In the genomic region with DNA sequence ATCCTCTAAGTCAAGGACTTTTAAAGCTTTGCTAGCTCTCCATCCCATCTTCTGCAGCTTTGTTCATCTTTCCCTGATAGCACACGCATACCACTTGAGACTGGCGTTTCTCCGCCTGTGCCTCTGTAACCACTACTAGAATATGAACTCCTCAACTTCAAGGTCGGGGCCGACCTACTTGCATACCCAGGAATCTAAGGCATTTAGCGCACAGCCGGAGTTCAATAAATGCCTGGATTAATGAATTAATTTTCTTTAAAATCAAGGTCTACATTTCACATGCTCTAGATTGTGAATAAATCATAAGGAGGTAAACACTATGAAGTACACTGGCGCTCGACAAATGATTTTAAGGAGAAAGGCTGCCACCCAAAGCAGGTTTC, we compare ENCODE assay signal across 9 cellular contexts.
A peak's percentile ranks its signal among the peaks of the same experiment; 100 is the strongest.
DNase-seq lines count a peak whose midpoint lies in the region; ATAC-seq and TF ChIP-seq lines count a peak whose summit lies in the region.
"Had no signal": no experiment of that assay in that cellular context is flagged by ENCODE, and none has a peak within 500 bp of the region (broad histone marks: within the 10 kb centered on the region; RNA-seq: fewer than 3 reads in every experiment).

No MANE protein-coding gene starts in this region.

- H3K36me3 ChIP-seq in PC-9 (ENCODE audit: low read depth) = no peaks in the 10 kb centered on the region
- H3K36me3 ChIP-seq in osteoblast (ENCODE audit: insufficient read depth, low read length) = no peaks in the 10 kb centered on the region
- H3K36me3 ChIP-seq: adrenal gland had no signal

- H3K4me3 ChIP-seq in PC-9 (peak overlapping the region; percentile 64), osteoblast (ENCODE audit: insufficient read depth, low read length) (peak overlapping the region; percentile 66)

- ATAC-seq in GM21390 (IDR thresholded peaks at IDR 0.05; ENCODE audit: unreplicated experiment) = no peak

- H2AFZ ChIP-seq in PC-9 (peak overlapping the region; percentile 87), osteoblast (ENCODE audit: low read length) (peak overlapping the region; percentile 71)

- H3K9me3 Mint-ChIP-seq in Calu3 (ENCODE audit: low read depth, unreplicated experiment) (no peaks in the 10 kb centered on the region), endothelial cell (ENCODE audit: unreplicated experiment) (no peaks in the 10 kb centered on the region)

- H3K27me3 Mint-ChIP-seq in Calu3 (ENCODE audit: unreplicated experiment) = no peaks in the 10 kb centered on the region
- H3K27me3 Mint-ChIP-seq in endothelial cell (ENCODE audit: unreplicated experiment) = peaks cover 6% of the 10 kb centered on the region

- DNase-seq in Calu3 (no peak), PC-9 (no peak), endothelial cell (ENCODE audit: low spot score) (no peak), osteoblast (ENCODE audit: insufficient read length, low spot score, missing footprints) (no peak), NCI-H1105 (lab: John Stamatoyannopoulos, UW) (no peak), cerebellar cortex (ENCODE audit: low spot score) (no peak)
- no peak for DNase-seq in effector CD8-positive, alpha-beta T cell (lab: John Stamatoyannopoulos, UW)

- H3K27me3 ChIP-seq in PC-9 (ENCODE audit: insufficient read depth, low read depth) (no peaks in the 10 kb centered on the region), osteoblast (ENCODE audit: insufficient read depth, low read length) (no peaks in the 10 kb centered on the region)
- H3K27me3 ChIP-seq: adrenal gland had no signal

- H3K4me1 ChIP-seq in PC-9 (replicated peaks; ENCODE audit: insufficient read depth) (no peaks in the 10 kb centered on the region), osteoblast (ENCODE audit: insufficient read depth, low read length) (peaks cover 4% of the 10 kb centered on the region)
- H3K4me1 ChIP-seq: adrenal gland had no signal

- H3K36me3 Mint-ChIP-seq in Calu3 (ENCODE audit: insufficient read depth, unreplicated experiment) (peaks cover 6% of the 10 kb centered on the region), endothelial cell (ENCODE audit: low read depth, unreplicated experiment) (no peaks in the 10 kb centered on the region)

- no peak overlapping the region for H3K27ac Mint-ChIP-seq in Calu3 (ENCODE audit: unreplicated experiment)
- no peak overlapping the region for H3K27ac Mint-ChIP-seq in endothelial cell (ENCODE audit: unreplicated experiment)

- H3K9me3 ChIP-seq in PC-9 (ENCODE audit: insufficient read depth, low read depth) (no peaks in the 10 kb centered on the region), osteoblast (ENCODE audit: low read depth, low read length) (no peaks in the 10 kb centered on the region)
- H3K9me3 ChIP-seq: adrenal gland had no signal

- CTCF ChIA-PET in Calu3 (lab: Charles Lee) (interaction anchor here (0.6 to 1.1 kb wide), 9 partner anchors 11 to 821 kb away, joined by 3 to 6 read pairs (median 3); no protein-coding TSS in a partner anchor), PC-9 (lab: Charles Lee) (interaction anchor here (0.7 to 1.1 kb wide), 3 partner anchors 67 to 863 kb away, joined by 3 to 8 read pairs (median 4); no protein-coding TSS in a partner anchor)

- 0 out of 2 replicates have a peak, but pooled peaks cover 4% of the 10 kb centered on the region for H3F3A ChIP-seq in PC-9 (ENCODE audit: insufficient read depth, low read depth)

- intact Hi-C loops in Calu3 (cut with micrococcal nuclease; ENCODE audit: unreplicated experiment) = no loop called here
- intact Hi-C loops in PC-9 (cut with micrococcal nuclease; ENCODE audit: unreplicated experiment) = no loop called here

- H3K79me2 ChIP-seq in PC-9 (ENCODE audit: low read depth) (no peaks in the 10 kb centered on the region), osteoblast (ENCODE audit: insufficient read depth, low read length) (no peaks in the 10 kb centered on the region)

- H3K4me1 Mint-ChIP-seq in Calu3 (ENCODE audit: low read depth, unreplicated experiment) (peaks cover 33% of the 10 kb centered on the region), endothelial cell (ENCODE audit: unreplicated experiment) (peaks cover 5% of the 10 kb centered on the region)

- no TSS peak for BruUV-seq in Calu3 (replicated peaks; lab: Mats Ljungman, UMichigan)
- BruUV-seq in PC-9 (replicated peaks; lab: Mats Ljungman, UMichigan) = no TSS peak

- POLR2A ChIA-PET in PC-9 (lab: Charles Lee; ENCODE audit: unreplicated experiment) = no interaction called here

- H3K4me3 Mint-ChIP-seq in Calu3 (ENCODE audit: low read depth, unreplicated experiment) (peak overlapping the region; percentile 67), endothelial cell (ENCODE audit: unreplicated experiment) (peak overlapping the region; percentile 71)

- no peaks in the 10 kb centered on the region for H3K9me2 ChIP-seq in PC-9 (ENCODE audit: insufficient read depth)

- H4K20me1 ChIP-seq in PC-9 (ENCODE audit: insufficient read depth) (no peaks in the 10 kb centered on the region), osteoblast (ENCODE audit: insufficient read depth, low read length) (no peaks in the 10 kb centered on the region)

- no peak for TF ChIP-seq CTCF in Calu3 (IDR thresholded peaks at IDR 0.05; ENCODE audit: unreplicated experiment)
- TF ChIP-seq CTCF in PC-9 (conservative IDR thresholded peaks at IDR 0.05) = no peak
- TF ChIP-seq CTCF in endothelial cell (IDR thresholded peaks at IDR 0.05; ENCODE audit: unreplicated experiment) = no peak
- TF ChIP-seq CTCF in osteoblast (IDR thresholded peaks at IDR 0.05; ENCODE audit: extremely low read depth, low read depth, low read length) = no peak

- H3K27ac ChIP-seq in PC-9 = no peak overlapping the region
- no peak overlapping the region for H3K27ac ChIP-seq in osteoblast (ENCODE audit: low read depth, low read length)

- H3K4me2 ChIP-seq in PC-9 = peak overlapping the region; percentile 92
- H3K4me2 ChIP-seq in osteoblast (ENCODE audit: insufficient read depth, low read length) = peak overlapping the region; percentile 64
